ENCODE assay signal across 8 cellular contexts in the genomic region with DNA sequence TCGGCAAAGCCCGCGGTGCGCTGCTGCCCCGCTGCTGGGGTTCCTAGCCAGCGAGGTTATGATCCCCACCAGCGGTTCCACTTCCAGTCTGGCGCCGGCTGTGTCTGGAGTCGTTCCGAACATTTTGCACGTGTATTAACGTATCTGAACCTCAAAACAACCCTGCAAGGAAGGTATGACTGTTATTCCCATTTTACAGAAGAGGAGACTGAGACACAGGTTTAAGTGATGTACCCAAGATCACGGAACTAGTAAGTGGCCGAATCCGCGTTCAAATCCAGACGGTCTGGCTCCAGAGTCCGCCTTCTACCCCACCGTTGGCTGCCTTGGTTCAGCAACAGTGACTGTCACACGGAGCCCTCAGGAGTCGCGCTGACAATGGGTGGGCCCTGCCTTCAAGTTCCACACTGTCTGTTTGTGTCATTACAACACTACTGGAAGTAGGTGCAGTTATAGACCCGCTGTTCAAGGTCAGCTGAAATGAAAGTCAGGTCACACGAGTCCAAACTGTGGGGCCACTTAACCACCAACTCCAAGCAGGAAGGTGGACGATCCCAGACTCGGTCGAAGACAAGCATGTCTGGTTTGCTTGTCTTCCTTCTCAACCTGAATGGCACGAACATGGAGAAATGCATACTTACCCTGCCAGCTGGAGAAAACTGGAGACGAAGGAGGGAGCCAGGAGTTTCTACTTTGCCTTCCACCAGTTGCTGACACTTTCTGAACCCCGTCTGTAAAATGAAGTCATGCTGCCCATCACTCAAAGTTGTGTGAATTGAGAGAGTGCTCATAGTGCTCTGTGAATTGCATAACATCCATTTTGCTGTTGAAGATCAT. TPM values are rescaled to one million over a fixed set of nuclear protein-coding genes. Genes with fewer than 3 reads are reported as not detected.
DNase-seq lines count a peak whose midpoint lies in the region; ATAC-seq and TF ChIP-seq lines count a peak whose summit lies in the region.

No MANE protein-coding gene starts in this region.

- H3K27me3 Mint-ChIP-seq in GM23338 (ENCODE audit: insufficient read depth, low read depth, poor library complexity) (peaks cover 8% of the 10 kb centered on the region), T-cell (peaks cover 13 to 28% of the 10 kb centered on the region in 2 donors)

- no peaks in the 10 kb centered on the region for H3K9me2 ChIP-seq in GM23338 (ENCODE audit: insufficient read depth)

- no peak for TF ChIP-seq EP300 in sigmoid colon (IDR thresholded peaks at IDR 0.05)

- DNase-seq in GM23338 (ENCODE audit: low spot score) (no peak), T-cell (no peak), fibroblast of villous mesenchyme (ENCODE audit: low read depth) (no peak), sigmoid colon (no peak), hypothalamus (lab: John Stamatoyannopoulos, UW) (no peak), medulla oblongata (ENCODE audit: extremely low spot score) (no peak)

- H3K36me3 ChIP-seq in GM23338 (ENCODE audit: insufficient read depth) (no peaks in the 10 kb centered on the region), sigmoid colon (peaks cover 0 to 19% (median 10%) of the 10 kb centered on the region in 4 donors)

- H3K27me3 ChIP-seq in GM23338 (ENCODE audit: insufficient read depth) (peaks cover 13% of the 10 kb centered on the region), sigmoid colon (peaks cover 0 to 6% (median 0%) of the 10 kb centered on the region in 3 donors)

- peaks cover 49% of the 10 kb centered on the region for H3K4me1 ChIP-seq in GM23338 (ENCODE audit: insufficient read depth)
- H3K4me1 ChIP-seq in sigmoid colon = peaks cover 0 to 22% (median 19%) of the 10 kb centered on the region in 4 donors

- H3K4me3 ChIP-seq in GM23338 (peak overlapping the region; percentile 64), fibroblast of villous mesenchyme (ENCODE audit: low read depth, low read length) (peak overlapping the region; percentile 86), sigmoid colon (peak overlapping the region; percentile 68 to 86 (median 76))

- peak overlapping the region; percentile 71 for H3K4me3 Mint-ChIP-seq in GM23338
- peak overlapping the region; percentile 61 to 81 (median 77) for H3K4me3 Mint-ChIP-seq in T-cell

- no peak overlapping the region for H3K27ac ChIP-seq in GM23338 (ENCODE audit: low read depth)
- H3K27ac ChIP-seq in sigmoid colon = peak overlapping the region; percentile 84 to 90 (median 87)

- CTCF ChIA-PET in T-cell (lab: Charles Lee) = no interaction called here

- WGBS in sigmoid colon, 2 donors = 7 to 26% methylated on average over 31 of the region's 31 CpGs

- 0 out of 2 replicates have a peak, but pooled peaks cover 3% of the 10 kb centered on the region for H3K79me2 ChIP-seq in GM23338 (replicated peaks; ENCODE audit: insufficient read depth)

- POLR2A ChIA-PET in T-cell (lab: Charles Lee) = no interaction called here

- 0 out of 2 replicates have a peak overlapping the region, but pooled peaks have one; percentile 66 for H2AFZ ChIP-seq in GM23338

- TF ChIP-seq POLR2A in sigmoid colon (IDR thresholded peaks at IDR 0.05) (no peak), GM18505 (IDR thresholded peaks at IDR 0.05; ENCODE audit: borderline replicate concordance, extremely low read depth, insufficient read depth, insufficient read length) (no peak)

- intact Hi-C loops in sigmoid colon (cut with DNase I) = loop anchor here (2.0 to 5.0 kb wide), 3 partner anchors 112 to 302 kb away; partner anchors contain the start of gene CSNK2A1

- H3K9me3 ChIP-seq in sigmoid colon = no peaks in the 10 kb centered on the region

- H3K9me3 Mint-ChIP-seq in GM23338 (no peaks in the 10 kb centered on the region; the same call in 2 of the 3 replicates), T-cell (no peaks in the 10 kb centered on the region)

- no peaks in the 10 kb centered on the region; the same call in 1 of the 2 replicates for H4K20me1 ChIP-seq in GM23338 (replicated peaks; ENCODE audit: insufficient read depth)

- H3K27ac Mint-ChIP-seq in GM23338 (peak overlapping the region; percentile 33; the same call in 1 of the 2 replicates), T-cell (peak overlapping the region; percentile 45 to 80)

- H3K36me3 Mint-ChIP-seq in GM23338 (ENCODE audit: low read depth) (peaks cover 21% of the 10 kb centered on the region), T-cell (peaks cover 3% of the 10 kb centered on the region)

- TF ChIP-seq CTCF in GM23338 (conservative IDR thresholded peaks at IDR 0.05; ENCODE audit: low read depth in 2 of 2) (no peak), fibroblast of villous mesenchyme (IDR thresholded peaks at IDR 0.05; ENCODE audit: insufficient read depth, low read depth, low read length) (no peak), sigmoid colon (IDR thresholded peaks at IDR 0.05) (no peak)

- peaks cover 14% of the 10 kb centered on the region for H3F3A ChIP-seq in GM23338 (replicated peaks; ENCODE audit: low read depth)

- peak overlapping the region; percentile 89 for H3K4me2 ChIP-seq in GM23338

- ATAC-seq in GM23338 (no peak), T-cell (replicated peaks in 1 of 4) (no peak), GM18505 (IDR thresholded peaks at IDR 0.05; ENCODE audit: unreplicated experiment) (no peak), HG03378 (IDR thresholded peaks at IDR 0.05; ENCODE audit: unreplicated experiment) (no peak)

- H3K4me1 Mint-ChIP-seq in GM23338 (peaks cover 60% of the 10 kb centered on the region), T-cell (peaks cover 9 to 38% (median 25%) of the 10 kb centered on the region in 3 donors)

TF ChIP-seq in GM23338, 12 proteins besides CTCF, POLR2A, EP300 and RAD21 (continues in another document):
- TF ChIP-seq EZH2phosphoT487 (IDR thresholded peaks at IDR 0.05; ENCODE audit: unreplicated experiment) (no peak), POLR2AphosphoS5 (IDR thresholded peaks at IDR 0.05; ENCODE audit: low read depth) (no peak)

RNA-seq across cellular contexts. Expression of gene SRXN1, which starts 0.8 kb away (rescaled TPM):
- total RNA-seq in GM23338 (2014; rRNA removed; shearing (Covaris generic)) = 18.6 and 26.6 TPM in 2 replicates
- 8.0 and 8.4 TPM in 2 replicates for polyA plus RNA-seq in GM23338 (2016; fragmentation: Nextera tagmentation; extraction: Ambion mirVana)
- 10 to 100 TPM in 1 of 5 donors, 1 to 10 TPM in 4; 1.5 to 10.1 (median 7.3) TPM for total RNA-seq in T-cell
- total RNA-seq in fibroblast of villous mesenchyme = 32.9 and 35.4 TPM in 2 replicates
- total RNA-seq in sigmoid colon = 10 to 100 TPM; 16.8 to 32.4 (median 27.1) TPM
- 10 to 100 TPM; 21.0 to 35.6 (median 27.5) TPM for polyA plus RNA-seq in sigmoid colon

RNA-seq across cellular contexts. Expression of gene SCRT2, which starts 21.8 kb away (rescaled TPM):
- 0.31 and 0.35 TPM in 2 replicates for total RNA-seq in GM23338 (2014; rRNA removed; shearing (Covaris generic))
- polyA plus RNA-seq in GM23338 (2016; fragmentation: Nextera tagmentation; extraction: Ambion mirVana) = 0.28 TPM in 1 of 2 replicates, not detected in the other
- total RNA-seq in T-cell = not detected
- total RNA-seq in fibroblast of villous mesenchyme = not detected in 2 replicates
- total RNA-seq in sigmoid colon = not detected
- not detected for polyA plus RNA-seq in sigmoid colon

RNA-seq across cellular contexts. Expression of gene TCF15, which starts 43.7 kb away (rescaled TPM):
- total RNA-seq in GM23338 (2014; rRNA removed; shearing (Covaris generic)) = 2.0 and 3.8 TPM in 2 replicates
- polyA plus RNA-seq in GM23338 (2016; fragmentation: Nextera tagmentation; extraction: Ambion mirVana) (4.0 and 4.2 TPM in 2 replicates), sigmoid colon (under 1 TPM in 1 of 3 donors, not detected in 2; 0.20 TPM)
- total RNA-seq in T-cell (not detected), fibroblast of villous mesenchyme (not detected in 2 replicates), sigmoid colon (under 1 TPM in 2 of 4 donors, not detected in 2; 0.36 to 0.66 TPM)
